14 cellular contexts compared by ENCODE assay signal in the genomic region with DNA sequence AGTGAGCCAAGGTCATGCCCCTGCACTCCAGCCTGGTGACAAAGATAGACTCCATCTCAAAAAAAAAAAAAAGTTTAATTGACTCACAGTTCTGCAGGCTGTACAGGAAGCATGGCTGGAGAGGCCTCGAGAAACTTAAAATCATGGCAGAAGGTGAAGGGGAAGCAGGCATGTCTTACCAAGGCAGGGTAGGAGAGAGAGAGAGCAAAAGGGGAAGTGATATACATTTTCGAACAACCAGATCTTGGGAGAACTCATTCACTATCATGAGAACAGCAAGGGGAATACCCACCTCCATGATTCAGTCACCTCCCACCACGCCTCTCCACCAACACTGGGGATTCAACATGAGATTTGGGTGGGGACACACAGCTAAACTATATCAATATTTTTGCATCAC.
A peak's percentile ranks its signal among the peaks of the same experiment; 100 is the strongest.
DNase-seq lines count a peak whose midpoint lies in the region; ATAC-seq and TF ChIP-seq lines count a peak whose summit lies in the region.
"Had no signal": no experiment of that assay in that cellular context is flagged by ENCODE, and none has a peak within 500 bp of the region (broad histone marks: within the 10 kb centered on the region; RNA-seq: fewer than 3 reads in every experiment).

No MANE protein-coding gene starts in this region.

- H3K36me3 Mint-ChIP-seq in glutamatergic neuron (ENCODE audit: unreplicated experiment) = no peaks in the 10 kb centered on the region
- H3K36me3 Mint-ChIP-seq: CD4-positive, CD25-positive, alpha-beta regulatory T cell had no signal

- H3K4me1 ChIP-seq in aorta (ENCODE audit: control insufficient read depth in 1 of 2, insufficient read depth in 2 of 2, low read length in 2 of 2) = no peaks in the 10 kb centered on the region
- H3K4me1 ChIP-seq: BLaER1 treated with 17β-estradiol and CSF1 and Interleukin-3, amounts not matched to agents 10 nM and 100 nM had no signal

- no peak overlapping the region for H3K27ac Mint-ChIP-seq in glutamatergic neuron (ENCODE audit: unreplicated experiment)
- H3K27ac Mint-ChIP-seq: CD4-positive, CD25-positive, alpha-beta regulatory T cell had no signal

- no peak for TF ChIP-seq CTCF in glutamatergic neuron (IDR thresholded peaks at IDR 0.05; ENCODE audit: partially characterized antibody, unreplicated experiment)

- H3K4me3 Mint-ChIP-seq in glutamatergic neuron (ENCODE audit: unreplicated experiment) = peak overlapping the region; percentile 28
- H3K4me3 Mint-ChIP-seq: CD4-positive, CD25-positive, alpha-beta regulatory T cell had no signal

- no peaks in the 10 kb centered on the region for H3K9me3 Mint-ChIP-seq in glutamatergic neuron (ENCODE audit: unreplicated experiment)

- H3K36me3 ChIP-seq in aorta (ENCODE audit: control insufficient read depth in 1 of 2, insufficient read depth in 2 of 2, low read length in 1 of 2) = no peaks in the 10 kb centered on the region
- H3K36me3 ChIP-seq: BLaER1 treated with 17β-estradiol and CSF1 and Interleukin-3, amounts not matched to agents 10 nM and 100 nM had no signal

- peak; percentile 36 for DNase-seq in SKM-1 treated with dmso at 0.1 percent for 144 hours (lab: John Stamatoyannopoulos, UW; ENCODE audit: unreplicated experiment)
- no peak for DNase-seq in SKM-1 (lab: John Stamatoyannopoulos, UW; ENCODE audit: unreplicated experiment)
- peak; percentile 13 for DNase-seq in UCSD-AML1 (lab: John Stamatoyannopoulos, UW; ENCODE audit: unreplicated experiment)
- DNase-seq in glutamatergic neuron = no peak
- DNase-seq in ureter (ENCODE audit: low spot score) = no peak
- DNase-seq in aorta = no peak
- no peak for DNase-seq in DMS79 treated with DMSO at 0.1 percent for 48 hours (lab: John Stamatoyannopoulos, UW)
- DNase-seq: 8988T; CD4-positive, CD25-positive, alpha-beta regulatory T cell; DMS53; GM23248; IMR-90 had no signal

- H3K4me1 Mint-ChIP-seq in glutamatergic neuron (ENCODE audit: low read depth, unreplicated experiment) = no peaks in the 10 kb centered on the region
- H3K4me1 Mint-ChIP-seq: CD4-positive, CD25-positive, alpha-beta regulatory T cell had no signal

- no peak for ATAC-seq in aorta (ENCODE audit: low FRiP score)
- ATAC-seq: HCT116 had no signal

- WGBS in aorta, 2 donors = 72 to 88% methylated on average over 3 of the region's 3 CpGs

- H3K27me3 ChIP-seq in aorta (ENCODE audit: control insufficient read depth in 1 of 2, insufficient read depth in 2 of 2, low read length in 1 of 2) = no peaks in the 10 kb centered on the region

- H3K27me3 Mint-ChIP-seq in glutamatergic neuron (ENCODE audit: unreplicated experiment) = no peaks in the 10 kb centered on the region
- H3K27me3 Mint-ChIP-seq: CD4-positive, CD25-positive, alpha-beta regulatory T cell had no signal

- no peak overlapping the region for H3K27ac ChIP-seq in aorta (ENCODE audit: low read depth in 1 of 2, low read length in 2 of 2)
- H3K27ac ChIP-seq: BLaER1 treated with 17β-estradiol and CSF1 and Interleukin-3, amounts not matched to agents 10 nM and 100 nM; GM23248 had no signal

- no peak overlapping the region for H3K4me3 ChIP-seq in aorta (ENCODE audit: low read length in 2 of 2)
- H3K4me3 ChIP-seq: BLaER1 treated with 17β-estradiol and CSF1 and Interleukin-3, amounts not matched to agents 10 nM and 100 nM; GM23248 had no signal

- intact Hi-C loops in aorta (cut with DNase I) = no loop called here

- H3K9me3 ChIP-seq in aorta (ENCODE audit: control insufficient read depth, low read length) = no peaks in the 10 kb centered on the region

Comparison
In these comparisons a context has a peak if more than half of its experiments do, and no peak if none do; other contexts are left out.
1. DNase-seq: peak in SKM-1 treated with dmso at 0.1 percent for 144 hours (single experiment) and UCSD-AML1 (single experiment); none in SKM-1 (single experiment), glutamatergic neuron (single experiment), ureter (single experiment), aorta (0 of 2) and DMS79 treated with DMSO at 0.1 percent for 48 hours (single experiment).